Comparison of ENCODE assay signal across 10 cellular contexts in genomic region chr3:168884353-168884903, GRCh38.
DNase-seq lines count a peak whose midpoint lies in the region; ATAC-seq lines count a peak whose summit lies in the region.
"Had no signal": no experiment of that assay in that cellular context is flagged by ENCODE, and none has a peak within 500 bp of the region (broad histone marks: within the 10 kb centered on the region; RNA-seq: fewer than 3 reads in every experiment).

No MANE protein-coding gene starts in this region.

- DNase-seq in EH (ENCODE audit: low read depth) (peak; percentile 85), NCI-H2107 (lab: John Stamatoyannopoulos, UW) (peak; percentile 51), dermis microvascular lymphatic vessel endothelial cell (ENCODE audit: low read depth in 2 of 2) (peak; percentile 55 to 91), pons (ENCODE audit: low spot score) (peak; percentile 14), NCI-H1417 treated with DMSO at 0.1 percent for 48 hours (lab: John Stamatoyannopoulos, UW) (no peak)
- DNase-seq: NCI-H1436 had no signal

- ATAC-seq in GM18868 (IDR thresholded peaks at IDR 0.05; ENCODE audit: unreplicated experiment) (no peak), HG02588 (IDR thresholded peaks at IDR 0.05; ENCODE audit: unreplicated experiment) (no peak), GM21737 (IDR thresholded peaks at IDR 0.05; ENCODE audit: unreplicated experiment) (no peak)
- ATAC-seq: WTC11 had no signal
